15 cellular contexts compared by ENCODE assay signal in the genomic region with DNA sequence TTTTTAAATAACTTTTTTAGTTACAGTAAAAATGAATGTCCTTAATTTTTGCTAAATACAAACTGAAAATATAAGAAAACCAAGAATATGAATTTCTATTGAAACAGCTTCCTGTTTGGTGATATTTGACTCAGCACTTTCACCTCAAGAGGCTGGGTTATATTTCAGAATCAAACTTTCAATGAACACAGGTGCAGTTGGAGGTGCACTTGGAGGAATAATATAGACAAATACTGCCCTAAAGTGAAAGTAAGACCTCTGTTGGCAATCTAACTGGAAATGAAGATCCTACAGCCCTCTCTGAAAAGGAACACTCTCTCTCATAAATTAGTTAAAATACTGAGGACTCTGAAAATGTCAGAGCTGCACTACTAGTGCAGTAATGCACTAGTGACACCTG.
DNase-seq lines count a peak whose midpoint lies in the region; ATAC-seq lines count a peak whose summit lies in the region.
"Had no signal": no experiment of that assay in that cellular context is flagged by ENCODE, and none has a peak within 500 bp of the region (broad histone marks: within the 10 kb centered on the region; RNA-seq: fewer than 3 reads in every experiment).

No MANE protein-coding gene starts in this region.

- peak; percentile 81 for ATAC-seq in GM19043 (IDR thresholded peaks at IDR 0.05; ENCODE audit: low read depth, unreplicated experiment)
- peak; percentile 70 for ATAC-seq in HG02623 (IDR thresholded peaks at IDR 0.05; ENCODE audit: unreplicated experiment)
- ATAC-seq in HG02763 (IDR thresholded peaks at IDR 0.05; ENCODE audit: unreplicated experiment) = no peak
- ATAC-seq in GM19324 (IDR thresholded peaks at IDR 0.05; ENCODE audit: low FRiP score, unreplicated experiment) = no peak
- ATAC-seq: left lobe of liver; natural killer cell treated with Interleukin-12 subunit alpha and Interleukin-12 subunit beta and Interleukin-15 and Interleukin-18, amount 100 ng/mL, for 72 hours had no signal

- peak; percentile 5 for DNase-seq in DMS53 treated with DMSO at 0.1 percent for 48 hours (lab: John Stamatoyannopoulos, UW; ENCODE audit: unreplicated experiment)
- DNase-seq in NCI-H1105 (lab: John Stamatoyannopoulos, UW) = peak; percentile 44
- no peak for DNase-seq in medulla oblongata (ENCODE audit: extremely low spot score)
- DNase-seq in stimulated activated CD4-positive, alpha-beta T cell treated with anti-CD3 and anti-CD28 coated beads, Interleukin-1b, Interleukin-23, amount 100 ng/mL, for 48 hours = no peak
- DNase-seq: activated CD8-positive, alpha-beta memory T cell treated with anti-CD3 and anti-CD28 coated beads, Interleukin-2, amount 50 U/mL, for 4 hours; aorta; GDM1; T1000; upper lobe of left lung had no signal

Comparison
In these comparisons a context has a peak if more than half of its experiments do, and no peak if none do; other contexts are left out.
1. DNase-seq: peak in DMS53 treated with DMSO at 0.1 percent for 48 hours (single experiment) and NCI-H1105 (single experiment); none in medulla oblongata (single experiment) and stimulated activated CD4-positive, alpha-beta T cell treated with anti-CD3 and anti-CD28 coated beads, Interleukin-1b, Interleukin-23, amount 100 ng/mL, for 48 hours (single experiment).
2. ATAC-seq: peak in GM19043 (single experiment) and HG02623 (single experiment); none in HG02763 (single experiment) and GM19324 (single experiment).